ENCODE assay signal across 8 cellular contexts in genomic region chr2:172480301-172481218, GRCh38. TPM values are rescaled to one million over a fixed set of nuclear protein-coding genes. Genes with fewer than 3 reads are reported as not detected.
DNase-seq lines count a peak whose midpoint lies in the region; ATAC-seq, FAIRE-seq and TF ChIP-seq lines count a peak whose summit lies in the region.

No MANE protein-coding gene starts in this region.

- H3K4me3 Mint-ChIP-seq in activated naive CD4-positive, alpha-beta T cell treated with anti-CD3 and anti-CD28 coated beads, Interleukin-2, amount 50 U/mL, for 24 hours: peak overlapping the region; percentile 68
- H3K4me3 Mint-ChIP-seq in activated naive CD4-positive, alpha-beta T cell treated with anti-CD3 and anti-CD28 coated beads for 36 hours: no peak overlapping the region

- ATAC-seq in K562 (no peak), HG02840 (IDR thresholded peaks at IDR 0.05; ENCODE audit: low FRiP score, unreplicated experiment) (no peak)

- TF ChIP-seq POLR2A in K562 (conservative IDR thresholded peaks at IDR 0.05): no peak
- TF ChIP-seq POLR2A in tibial nerve (IDR thresholded peaks at IDR 0.05): no peak

- no peaks in the 10 kb centered on the region for H3K79me2 ChIP-seq in K562 (ENCODE audit: control insufficient read depth, insufficient read depth, low read length)

- H4K91ac ChIP-seq in neuronal stem cell (ENCODE audit: low read depth, low read length, poor library complexity): no peak overlapping the region

- no peak for TF ChIP-seq RAD21 in K562 (CRISPR knock-in tag; conservative IDR thresholded peaks at IDR 0.05 in 1 of 2, IDR thresholded peaks at IDR 0.05 in 1 of 2)
- TF ChIP-seq RAD21 in liver (IDR thresholded peaks at IDR 0.05): peak in 1 of 2 donors; percentile 24

- no peaks in the 10 kb centered on the region for H3K9me3 Mint-ChIP-seq in activated naive CD4-positive, alpha-beta T cell treated with anti-CD3 and anti-CD28 coated beads, Interleukin-2, amount 50 U/mL, for 24 hours
- H3K9me3 Mint-ChIP-seq in activated naive CD4-positive, alpha-beta T cell treated with anti-CD3 and anti-CD28 coated beads for 36 hours: no peaks in the 10 kb centered on the region

- no peak for DNase-seq in activated naive CD4-positive, alpha-beta T cell treated with anti-CD3 and anti-CD28 coated beads for 36 hours
- DNase-seq in K562 (ENCODE audit: extremely low read depth in 1 of 4, low spot score in 3 of 4): no peak
- no peak for DNase-seq in tibial nerve (ENCODE audit: low spot score in 2 of 2)
- no peak for DNase-seq in neuronal stem cell (ENCODE audit: low spot score)
- DNase-seq in NCI-H146 (lab: John Stamatoyannopoulos, UW): no peak

- peaks cover 10 to 24% of the 10 kb centered on the region in 2 experiments for H3K27me3 ChIP-seq in K562 (ENCODE audit: control insufficient read depth in 2 of 2, insufficient read depth in 2 of 2, low read length in 2 of 2)
- H3K27me3 ChIP-seq in liver (ENCODE audit: control insufficient read depth in 4 of 4, insufficient read depth in 4 of 4, low read length in 3 of 4): no peaks in the 10 kb centered on the region
- no peaks in the 10 kb centered on the region for H3K27me3 ChIP-seq in tibial nerve
- no peaks in the 10 kb centered on the region for H3K27me3 ChIP-seq in neuronal stem cell (ENCODE audit: control insufficient read depth in 3 of 3, insufficient read depth in 3 of 3, low read depth in 1 of 3, low read length in 3 of 3)

- BruUV-seq in K562 (replicated peaks; lab: Mats Ljungman, UMichigan): no TSS peak

- no peak for TF ChIP-seq EP300 in K562 (IDR thresholded peaks at IDR 0.05; ENCODE audit: low read length)
- TF ChIP-seq EP300 in tibial nerve (IDR thresholded peaks at IDR 0.05): peak in 1 of 2 donors; percentile 26

- intact Hi-C loops in activated naive CD4-positive, alpha-beta T cell treated with anti-CD3 and anti-CD28 coated beads for 36 hours (cut with micrococcal nuclease): loop anchor here (1.0 to 5.0 kb wide), 3 partner anchors 8 to 773 kb away; partner anchors contain the start of gene DLX2
- intact Hi-C loops in K562 (cut with micrococcal nuclease): loop anchor here (5.0 kb wide), 1 partner anchor 232 kb away; no protein-coding TSS in a partner anchor

- no peaks in the 10 kb centered on the region for H3K9me1 ChIP-seq in K562 (ENCODE audit: control insufficient read depth, insufficient read depth, low read length)

- no peak overlapping the region for H2AK5ac ChIP-seq in neuronal stem cell (ENCODE audit: low read depth, low read length)

- no peak for FAIRE-seq in K562 (lab: Jason Lieb, UNC)

- WGBS in K562 (ENCODE audit: insufficient coverage, low coverage, missing lambda C conversion rate): 1% methylated on average over 12 of the region's 12 CpGs
- 62% methylated on average over 12 of the region's 12 CpGs for WGBS in liver
- 16 to 26% methylated on average over 12 of the region's 12 CpGs for WGBS in tibial nerve, 2 donors
- WGBS in neuronal stem cell (ENCODE audit: extremely low coverage in 2 of 2, insufficient read length in 2 of 2, insufficient replicate concordance in 1 of 2), 2 donors: no CpG with 5 or more reads among the region's 12 CpGs

- H2BK15ac ChIP-seq in neuronal stem cell (ENCODE audit: low read length): no peak overlapping the region

- H3K4me2 ChIP-seq in K562 (ENCODE audit: insufficient read depth, low read length): no peak overlapping the region
- H3K4me2 ChIP-seq in neuronal stem cell (ENCODE audit: insufficient read depth, low read length, poor library complexity, severe bottlenecking): no peak overlapping the region

- no peak overlapping the region for H4K8ac ChIP-seq in neuronal stem cell (ENCODE audit: low read depth, low read length)

- in situ Hi-C loops in K562 (cut with MboI): no loop called here

- POLR2A ChIA-PET in K562 (lab: Yijun Ruan, JAX): interaction anchor here (0.6 kb wide), 1 partner anchor 46 kb away, joined by 4 read pairs; no protein-coding TSS in a partner anchor

- H3K14ac ChIP-seq in neuronal stem cell (ENCODE audit: low read length): no peak overlapping the region

- H3K27me3 Mint-ChIP-seq in activated naive CD4-positive, alpha-beta T cell treated with anti-CD3 and anti-CD28 coated beads, Interleukin-2, amount 50 U/mL, for 24 hours: no peaks in the 10 kb centered on the region
- no peaks in the 10 kb centered on the region for H3K27me3 Mint-ChIP-seq in activated naive CD4-positive, alpha-beta T cell treated with anti-CD3 and anti-CD28 coated beads for 36 hours (ENCODE audit: low read depth)

- CTCF ChIA-PET in activated naive CD4-positive, alpha-beta T cell treated with anti-CD3 and anti-CD28 coated beads for 36 hours (lab: Charles Lee): interaction anchor here (1.2 to 8.3 kb wide), 3 partner anchors 14 to 47 kb away, joined by 4 to 87 read pairs (median 32); no protein-coding TSS in a partner anchor
- CTCF ChIA-PET in K562 (lab: Yijun Ruan, JAX; ENCODE audit: low intra/inter-chr PET ratio): no interaction called here

- no peak overlapping the region for H3K4ac ChIP-seq in neuronal stem cell (ENCODE audit: low read length)

- H3K27ac ChIP-seq in K562 (ENCODE audit: extremely low read depth, low read depth, low read length): no peak overlapping the region
- no peak overlapping the region for H3K27ac ChIP-seq in liver (ENCODE audit: low read depth in 1 of 2, low read length in 2 of 2)
- peak overlapping the region in 3 of 4 donors; percentile 14 to 69 (median 65) for H3K27ac ChIP-seq in tibial nerve
- no peak overlapping the region for H3K27ac ChIP-seq in neuronal stem cell (replicated peaks; ENCODE audit: low read length)

- H3K4me1 ChIP-seq in K562 (replicated peaks in 1 of 2; ENCODE audit: control insufficient read depth in 2 of 2, insufficient read depth in 2 of 2, low read length in 2 of 2) (no peaks in the 10 kb centered on the region), liver (ENCODE audit: control insufficient read depth in 4 of 4, insufficient read depth in 4 of 4, low read length in 3 of 4) (no peaks in the 10 kb centered on the region), tibial nerve (peaks cover 0 to 56% (median 24%) of the 10 kb centered on the region in 4 donors), neuronal stem cell (ENCODE audit: control insufficient read depth in 2 of 2, insufficient read depth in 1 of 2, low read depth in 1 of 2, low read length in 2 of 2) (peaks cover 2 to 30% of the 10 kb centered on the region in 2 donors)

- peaks cover 87% of the 10 kb centered on the region for H3K4me1 Mint-ChIP-seq in activated naive CD4-positive, alpha-beta T cell treated with anti-CD3 and anti-CD28 coated beads, Interleukin-2, amount 50 U/mL, for 24 hours
- H3K4me1 Mint-ChIP-seq in activated naive CD4-positive, alpha-beta T cell treated with anti-CD3 and anti-CD28 coated beads for 36 hours (ENCODE audit: low read depth): peaks cover 64% of the 10 kb centered on the region

- no peaks in the 10 kb centered on the region for H3K79me1 ChIP-seq in neuronal stem cell (ENCODE audit: low read depth, low read length)

- no peak overlapping the region for H3K18ac ChIP-seq in neuronal stem cell (ENCODE audit: low read length)

- H3K9me3 ChIP-seq in K562 (replicated peaks; ENCODE audit: control insufficient read depth, insufficient read depth, low read depth, low read length) (no peaks in the 10 kb centered on the region), liver (ENCODE audit: control insufficient read depth in 4 of 4, low read length in 3 of 4) (no peaks in the 10 kb centered on the region), tibial nerve (no peaks in the 10 kb centered on the region), neuronal stem cell (replicated peaks in 1 of 2; ENCODE audit: control insufficient read depth in 2 of 2, insufficient read depth in 1 of 2, low read depth in 1 of 2, low read length in 2 of 2) (no peaks in the 10 kb centered on the region)

- peak overlapping the region; percentile 35 for H3K27ac Mint-ChIP-seq in activated naive CD4-positive, alpha-beta T cell treated with anti-CD3 and anti-CD28 coated beads, Interleukin-2, amount 50 U/mL, for 24 hours
- H3K27ac Mint-ChIP-seq in activated naive CD4-positive, alpha-beta T cell treated with anti-CD3 and anti-CD28 coated beads for 36 hours: no peak overlapping the region

- no peaks in the 10 kb centered on the region for H3K36me3 ChIP-seq in K562 (ENCODE audit: control insufficient read depth, insufficient read depth, low read length)
- peaks cover 0 to 2% (median 0%) of the 10 kb centered on the region in 4 donors for H3K36me3 ChIP-seq in liver (ENCODE audit: control insufficient read depth in 4 of 4, insufficient read depth in 3 of 4, low read depth in 1 of 4, low read length in 3 of 4)
- peaks cover 0 to 20% (median 0%) of the 10 kb centered on the region in 3 donors for H3K36me3 ChIP-seq in tibial nerve
- H3K36me3 ChIP-seq in neuronal stem cell (replicated peaks in 1 of 2; ENCODE audit: control insufficient read depth in 2 of 2, insufficient read depth in 2 of 2, low read length in 2 of 2): peaks cover 0 to 10% of the 10 kb centered on the region in 2 donors

- TF ChIP-seq CTCF in K562 (IDR thresholded peaks at IDR 0.05 in 2 of 3, conservative IDR thresholded peaks at IDR 0.05 in 1 of 3; ENCODE audit: insufficient read depth in 2 of 3, low read depth in 1 of 3, low read length in 3 of 3): no peak
- TF ChIP-seq CTCF in liver (IDR thresholded peaks at IDR 0.05; ENCODE audit: low read depth, low read length, missing input control): no peak
- TF ChIP-seq CTCF in tibial nerve (IDR thresholded peaks at IDR 0.05): no peak

- no peak overlapping the region for H2BK12ac ChIP-seq in neuronal stem cell (ENCODE audit: low read length)

- H2AFZ ChIP-seq in K562 (ENCODE audit: low read depth, low read length) (no peak overlapping the region), neuronal stem cell (ENCODE audit: low read length) (no peak overlapping the region)

- H3K9ac ChIP-seq in K562 (ENCODE audit: insufficient read depth in 1 of 2, low read depth in 2 of 2, low read length in 2 of 2) (no peak overlapping the region), liver (ENCODE audit: low read depth in 1 of 2, low read length in 2 of 2) (no peak overlapping the region), neuronal stem cell (ENCODE audit: low read depth, low read length, poor library complexity) (no peak overlapping the region)

- no peak overlapping the region for H3K23ac ChIP-seq in neuronal stem cell (ENCODE audit: low read depth, low read length, poor library complexity)

- H2BK120ac ChIP-seq in neuronal stem cell (ENCODE audit: low read depth, low read length): no peak overlapping the region

- peaks cover 11% of the 10 kb centered on the region for H3K36me3 Mint-ChIP-seq in activated naive CD4-positive, alpha-beta T cell treated with anti-CD3 and anti-CD28 coated beads, Interleukin-2, amount 50 U/mL, for 24 hours
- H3K36me3 Mint-ChIP-seq in activated naive CD4-positive, alpha-beta T cell treated with anti-CD3 and anti-CD28 coated beads for 36 hours (ENCODE audit: low read depth): peaks cover 1% of the 10 kb centered on the region

- no peak overlapping the region for H2BK5ac ChIP-seq in neuronal stem cell (ENCODE audit: low read length)

- no peak overlapping the region for H3K4me3 ChIP-seq in K562
- H3K4me3 ChIP-seq in liver (ENCODE audit: low read depth in 1 of 3, low read length in 3 of 3): no peak overlapping the region
- no peak overlapping the region for H3K4me3 ChIP-seq in tibial nerve
- no peak overlapping the region for H3K4me3 ChIP-seq in neuronal stem cell (ENCODE audit: low read length in 2 of 2)

- H4K20me1 ChIP-seq in K562 (replicated peaks; ENCODE audit: control insufficient read depth, insufficient read depth, low read length): no peaks in the 10 kb centered on the region

RNA-seq across cellular contexts. Expression of gene ITGA6, which starts 53.2 kb away (rescaled TPM):
- 10 to 100 TPM; 16.5 to 16.8 TPM for total RNA-seq in activated naive CD4-positive, alpha-beta T cell treated with anti-CD3 and anti-CD28 coated beads for 36 hours
- total RNA-seq in K562 (2011; cell fraction: chromatin; rRNA removed; ENCODE audit: low replicate concordance): not detected in 2 replicates
- total RNA-seq in K562 (2011; cell fraction: nucleolus; rRNA removed): 0.13 TPM in 1 of 2 replicates, not detected in the other
- total RNA-seq in K562 (2011; cell fraction: nucleoplasm; rRNA removed): not detected in 2 replicates
- total RNA-seq in K562 (2014; rRNA removed) (0.33 TPM in 1 of 2 replicates, not detected in the other), K562 (2014; rRNA removed; fragmentation: Illumina TruSeq; extraction: Trizol) (not detected in 2 replicates), K562 (2015; rRNA removed; fragmentation: Illumina TruSeq; extraction: Trizol) (0.07 TPM in 1 of 2 replicates, not detected in the other), K562 (2021) (0.29 and 0.40 TPM in 2 replicates), liver (10 to 100 TPM; 15.6 to 21.6 TPM), tibial nerve (100 to 1,000 TPM; 254 to 586 (median 471) TPM)
- polyA plus RNA-seq in K562 (2011; rRNA removed) (0.01 TPM in 1 of 2 replicates, not detected in the other), K562 (2014; fragmentation: Illumina TruSeq; extraction: Trizol) (not detected in 2 replicates), K562 (2014; fragmentation: Nextera tagmentation; extraction: Ambion mirVana) (under 1 TPM in 1 of 2 experiments, not detected in 1; 0.03 TPM), K562 (2014; rRNA removed) (not detected in 2 replicates), liver (1 to 10 TPM; 5.8 to 7.3 TPM)
- 0.03 TPM in 1 of 2 replicates, not detected in the other for polyA plus RNA-seq in K562 (2011; cell fraction: cytosol; rRNA removed)
- 0.10 TPM in 1 of 2 replicates, not detected in the other for polyA plus RNA-seq in K562 (2011; cell fraction: nucleus; rRNA removed)
- polyA plus RNA-seq in K562 (2012): 0.05 and 0.22 TPM in 2 replicates
- polyA minus RNA-seq in K562 (2011; rRNA and poly(A)+ RNA removed): 0.09 TPM in 1 of 2 replicates, not detected in the other
- polyA minus RNA-seq in K562 (2011; cell fraction: cytosol; rRNA and poly(A)+ RNA removed): 1.1 TPM in 1 of 2 replicates, not detected in the other
- 0.81 TPM in 1 of 2 replicates, not detected in the other for polyA minus RNA-seq in K562 (2011; cell fraction: nucleus; rRNA and poly(A)+ RNA removed)
- 18.3 TPM for polyA plus RNA-seq in neuronal stem cell (2013, experiment 1 of 2)
- 18.0 TPM for polyA plus RNA-seq in neuronal stem cell (2013, experiment 2 of 2)

Comparison
In these comparisons a context has a peak if more than half of its experiments do, and no peak if none do; other contexts are left out.
1. H3K27ac ChIP-seq: peak in tibial nerve (3 of 4); none in K562 (single experiment), liver (0 of 2) and neuronal stem cell (single experiment).
2. RNA of gene ITGA6, which starts 53.2 kb away (total RNA-seq): 254 to 586 TPM in tibial nerve, 15.6 to 21.6 TPM in liver and 16.5 to 16.8 TPM in activated naive CD4-positive, alpha-beta T cell treated with anti-CD3 and anti-CD28 coated beads for 36 hours; 0.07 to 0.40 TPM in K562; every median in the first group is over 10 times any median in the second.